Comparison of ENCODE assay signal across 19 cellular contexts in genomic region chr11:109933126-109933525, GRCh38.
"Had no signal": no experiment of that assay in that cellular context is flagged by ENCODE, and none has a peak within 500 bp of the region (broad histone marks: within the 10 kb centered on the region; RNA-seq: fewer than 3 reads in every experiment).

No MANE protein-coding gene starts in this region.

- DNase-seq: activated CD4-positive, alpha-beta T cell treated with anti-CD3 and anti-CD28 coated beads for 36 hours; activated CD8-positive, alpha-beta memory T cell treated with anti-CD3 and anti-CD28 coated beads, Interleukin-2, amount 50 U/mL, for 4 hours; activated CD8-positive, alpha-beta T cell treated with anti-CD3 and anti-CD28 coated beads for 36 hours; activated naive CD8-positive, alpha-beta T cell treated with anti-CD3 and anti-CD28 coated beads, Interleukin-2, amount 10 ng/mL, durations not matched to agents 7 days and 5 days; effector memory CD4-positive, alpha-beta T cell; immature natural killer cell; left colon; mucosa of descending colon; naive thymus-derived CD8-positive, alpha-beta T cell; occipital lobe; stimulated activated CD4-positive, alpha-beta T cell treated with anti-CD3 and anti-CD28 coated beads, Interleukin-12 subunit alpha, Interleukin-12 subunit beta, amount 100 ng/mL, for 4 hours; stimulated activated naive CD4-positive, alpha-beta T cell; T-cell; T1000; upper lobe of right lung; WERI-Rb-1 had no signal

- ATAC-seq: activated CD4-positive, alpha-beta T cell treated with anti-CD3 and anti-CD28 coated beads for 36 hours; activated CD8-positive, alpha-beta T cell treated with anti-CD3 and anti-CD28 coated beads for 36 hours; left colon; mucosa of descending colon; naive thymus-derived CD8-positive, alpha-beta T cell; sciatic nerve; T-cell; upper lobe of right lung had no signal

- H3K9me3 ChIP-seq: ascending aorta, mucosa of descending colon, suprapubic skin, upper lobe of right lung had no signal

- H3K4me1 ChIP-seq: ascending aorta, suprapubic skin, upper lobe of right lung had no signal

- H3K36me3 ChIP-seq: ascending aorta, suprapubic skin, upper lobe of right lung, WERI-Rb-1 had no signal

- H3K4me3 ChIP-seq: ascending aorta, mucosa of descending colon, suprapubic skin, upper lobe of right lung had no signal

- H3K27me3 ChIP-seq: ascending aorta, suprapubic skin, upper lobe of right lung had no signal

- H3K27ac ChIP-seq: ascending aorta, suprapubic skin, upper lobe of right lung, WERI-Rb-1 had no signal
